15 cellular contexts compared by ENCODE assay signal in the genomic region with DNA sequence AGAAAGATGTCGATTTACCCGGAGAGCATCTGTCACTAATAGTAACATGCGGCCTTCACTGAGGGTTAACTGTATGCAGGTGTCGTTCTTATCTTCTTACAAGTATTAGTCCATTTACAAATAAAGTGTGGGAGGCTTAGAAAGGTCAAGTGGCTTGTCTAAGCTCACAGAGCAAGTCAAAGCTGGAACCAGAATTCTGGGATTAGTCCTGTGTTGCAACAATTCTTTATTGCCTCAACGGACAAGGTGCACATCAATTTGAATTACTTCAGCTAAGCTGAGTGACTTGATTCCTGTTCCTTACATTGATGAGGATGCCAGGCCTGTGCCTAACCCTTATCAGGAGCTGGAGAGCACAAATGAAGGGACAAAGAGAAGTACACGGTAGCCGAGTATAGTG.
DNase-seq lines count a peak whose midpoint lies in the region; ATAC-seq, FAIRE-seq and TF ChIP-seq lines count a peak whose summit lies in the region.
"Had no signal": no experiment of that assay in that cellular context is flagged by ENCODE, and none has a peak within 500 bp of the region (broad histone marks: within the 10 kb centered on the region; RNA-seq: fewer than 3 reads in every experiment).

No MANE protein-coding gene starts in this region.

- ATAC-seq in pancreas = no peak
- ATAC-seq: CD8-positive, alpha-beta T cell had no signal

- H3K4me2 ChIP-seq in osteoblast (ENCODE audit: insufficient read depth, low read length) = no peak overlapping the region
- no peak overlapping the region for H3K4me2 ChIP-seq in Karpas-422 (ENCODE audit: low read depth, low read length, poor library complexity, severe bottlenecking)
- H3K4me2 ChIP-seq in mesendoderm (ENCODE audit: low read length) = no peak overlapping the region

- no CpG with 5 or more reads among the region's 7 CpGs for WGBS in mesendoderm (ENCODE audit: extremely low coverage, insufficient coverage, low lambda C conversion rate)
- 48 to 60% methylated on average over 7 of the region's 7 CpGs for WGBS in pancreas, 2 donors

- H3K27ac ChIP-seq in osteoblast (ENCODE audit: low read depth, low read length) = no peak overlapping the region
- no peak overlapping the region for H3K27ac ChIP-seq in Karpas-422 (ENCODE audit: low read length)
- H3K27ac ChIP-seq in mesendoderm (ENCODE audit: low read depth, low read length) = no peak overlapping the region
- no peak overlapping the region for H3K27ac ChIP-seq in pancreas
- H3K27ac ChIP-seq: BLaER1 treated with 17β-estradiol and CSF1 and Interleukin-3, amounts not matched to agents 10 nM and 100 nM; GM23248 had no signal

- H3K9me3 ChIP-seq in osteoblast (ENCODE audit: low read depth, low read length) (peaks cover 4% of the 10 kb centered on the region), Karpas-422 (ENCODE audit: low read length) (no peaks in the 10 kb centered on the region), pancreas (no peaks in the 10 kb centered on the region)
- H3K9me3 ChIP-seq: BLaER1 treated with 17β-estradiol and CSF1 and Interleukin-3, amounts not matched to agents 10 nM and 100 nM; HAP-1 had no signal

- H3K4me1 ChIP-seq in osteoblast (ENCODE audit: insufficient read depth, low read length) = no peaks in the 10 kb centered on the region
- no peaks in the 10 kb centered on the region for H3K4me1 ChIP-seq in Karpas-422 (ENCODE audit: low read length)
- no peaks in the 10 kb centered on the region for H3K4me1 ChIP-seq in mesendoderm (ENCODE audit: control insufficient read depth, low read depth, low read length)
- H3K4me1 ChIP-seq in pancreas = no peaks in the 10 kb centered on the region
- H3K4me1 ChIP-seq: HAP-1 had no signal

- H3K36me3 ChIP-seq in bronchial epithelial cell (ENCODE audit: control insufficient read depth, insufficient read depth, low read length) (no peaks in the 10 kb centered on the region), osteoblast (ENCODE audit: insufficient read depth, low read length) (no peaks in the 10 kb centered on the region), Karpas-422 (ENCODE audit: insufficient read depth, low read length) (no peaks in the 10 kb centered on the region), mesendoderm (ENCODE audit: control insufficient read depth, insufficient read depth, low read length) (no peaks in the 10 kb centered on the region), pancreas (no peaks in the 10 kb centered on the region)
- H3K36me3 ChIP-seq: BLaER1 treated with 17β-estradiol and CSF1 and Interleukin-3, amounts not matched to agents 10 nM and 100 nM; HAP-1 had no signal

- H2BK15ac ChIP-seq in mesendoderm (replicated peaks; ENCODE audit: low read depth) = no peak overlapping the region

- no peak overlapping the region for H2BK5ac ChIP-seq in mesendoderm (ENCODE audit: low read length)

- H3K79me2 ChIP-seq in osteoblast (ENCODE audit: insufficient read depth, low read length) = no peaks in the 10 kb centered on the region
- H3K79me2 ChIP-seq in Karpas-422 (ENCODE audit: low read length) = no peaks in the 10 kb centered on the region
- no peaks in the 10 kb centered on the region for H3K79me2 ChIP-seq in mesendoderm (ENCODE audit: control insufficient read depth, insufficient read depth, low read length)

- H3K27me3 ChIP-seq in bronchial epithelial cell (ENCODE audit: control insufficient read depth, insufficient read depth, low read length) (no peaks in the 10 kb centered on the region), osteoblast (ENCODE audit: insufficient read depth, low read length) (no peaks in the 10 kb centered on the region), Karpas-422 (ENCODE audit: low read length) (no peaks in the 10 kb centered on the region), mesendoderm (ENCODE audit: insufficient read depth, low read length, poor library complexity) (no peaks in the 10 kb centered on the region), pancreas (no peaks in the 10 kb centered on the region)
- H3K27me3 ChIP-seq: BLaER1 treated with 17β-estradiol and CSF1 and Interleukin-3, amounts not matched to agents 10 nM and 100 nM had no signal

- no peak overlapping the region for H3K4ac ChIP-seq in mesendoderm (ENCODE audit: low read depth, low read length)

- no peak overlapping the region for H3K23ac ChIP-seq in mesendoderm (ENCODE audit: low read length)

- H3K4me3 ChIP-seq in bronchial epithelial cell (ENCODE audit: low read depth, low read length) (no peak overlapping the region), osteoblast (ENCODE audit: insufficient read depth, low read length) (no peak overlapping the region), Karpas-422 (ENCODE audit: low read length) (no peak overlapping the region), mesendoderm (ENCODE audit: low read length) (no peak overlapping the region), pancreas (no peak overlapping the region)
- H3K4me3 ChIP-seq: BLaER1 treated with 17β-estradiol and CSF1 and Interleukin-3, amounts not matched to agents 10 nM and 100 nM; GM23248; HAP-1 had no signal

- no peak overlapping the region for H4K8ac ChIP-seq in mesendoderm (ENCODE audit: low read depth, low read length)

- H3K79me1 ChIP-seq in mesendoderm (ENCODE audit: low read length) = no peaks in the 10 kb centered on the region

- peak; percentile 55 for FAIRE-seq in bronchial epithelial cell (lab: Jason Lieb, UNC)
- no peak for FAIRE-seq in pancreas (lab: Jason Lieb, UNC)
- FAIRE-seq: G401.6, GM12891, GM19239 had no signal

- no peak overlapping the region for H3K56ac ChIP-seq in mesendoderm (ENCODE audit: low read length)

- TF ChIP-seq CTCF in bronchial epithelial cell (IDR thresholded peaks at IDR 0.05; ENCODE audit: insufficient read depth, low read length, severe bottlenecking) (no peak), osteoblast (IDR thresholded peaks at IDR 0.05; ENCODE audit: extremely low read depth, low read depth, low read length) (no peak), pancreas (IDR thresholded peaks at IDR 0.05) (no peak)

- no peak overlapping the region for H4K5ac ChIP-seq in mesendoderm (ENCODE audit: low read length)

- H3K9me2 ChIP-seq in Karpas-422 (replicated peaks; ENCODE audit: insufficient read depth, low read length) = no peaks in the 10 kb centered on the region

- H4K20me1 ChIP-seq in osteoblast (ENCODE audit: insufficient read depth, low read length) (no peaks in the 10 kb centered on the region), Karpas-422 (ENCODE audit: insufficient read depth, low read depth, low read length) (no peaks in the 10 kb centered on the region)
- H4K20me1 ChIP-seq: BLaER1 treated with 17β-estradiol and CSF1 and Interleukin-3, amounts not matched to agents 10 nM and 100 nM had no signal

- DNase-seq in NCI-H2227 treated with DMSO at 0.1 percent for 48 hours (lab: John Stamatoyannopoulos, UW) (peak; percentile 14), bronchial epithelial cell (ENCODE audit: low read depth) (no peak), osteoblast (ENCODE audit: insufficient read length, low spot score, missing footprints) (peak; percentile 54), Karpas-422 (no peak), DMS 273 treated with DMSO at 0.1 percent for 48 hours (lab: John Stamatoyannopoulos, UW) (no peak), mesendoderm (no peak), pancreas (no peak)
- DNase-seq: Calu3; CD8-positive, alpha-beta T cell; GM23248 had no signal

- intact Hi-C loops in pancreas (cut with DNase I) = no loop called here

- H3K9ac ChIP-seq in Karpas-422 (ENCODE audit: low read length) (no peak overlapping the region), mesendoderm (ENCODE audit: low read length) (no peak overlapping the region)
- H3K9ac ChIP-seq: BLaER1 treated with 17β-estradiol and CSF1 and Interleukin-3, amounts not matched to agents 10 nM and 100 nM; GM23248 had no signal

- no peak overlapping the region for H2AK5ac ChIP-seq in mesendoderm (ENCODE audit: low read length)

- no peak overlapping the region for H3K18ac ChIP-seq in mesendoderm (ENCODE audit: low read length)

- H2AFZ ChIP-seq in osteoblast (ENCODE audit: low read length) = no peak overlapping the region
- H2AFZ ChIP-seq in Karpas-422 (ENCODE audit: low read length) = no peak overlapping the region
- H2AFZ ChIP-seq: GM23248 had no signal

- H2BK120ac ChIP-seq in mesendoderm (ENCODE audit: low read depth, low read length) = no peak overlapping the region

Comparison
In these comparisons a context has a peak if more than half of its experiments do, and no peak if none do; other contexts are left out.
1. DNase-seq: peak in NCI-H2227 treated with DMSO at 0.1 percent for 48 hours (single experiment) and osteoblast (single experiment); none in bronchial epithelial cell (single experiment), Karpas-422 (single experiment), DMS 273 treated with DMSO at 0.1 percent for 48 hours (single experiment), mesendoderm (single experiment) and pancreas (0 of 6).